Comparison of ENCODE assay signal across 23 cellular contexts in genomic region chr6:103715269-103715668, GRCh38.
"Had no signal": no experiment of that assay in that cellular context is flagged by ENCODE, and none has a peak within 500 bp of the region (broad histone marks: within the 10 kb centered on the region; RNA-seq: fewer than 3 reads in every experiment).

No MANE protein-coding gene starts in this region.

- H3K4me3 ChIP-seq: PC-9, Peyer's patch, SJCRH30 had no signal

- H3K4me2 ChIP-seq: PC-9 had no signal

- DNase-seq: IMR-90, Kasumi-1, KG1, MV-4-11, NCI-H1048, NCI-H1105, NCI-H1417, NCI-H1436 treated with DMSO at 0.1 percent for 48 hours, NCI-H1694 treated with DMSO at 0.1 percent for 48 hours, NCI-H1930, NCI-H2081, NCI-H2107, NCI-H2227 treated with DMSO at 0.1 percent for 48 hours, NCI-H524, NCI-H526 treated with DMSO at 0.1 percent for 48 hours, NCI-H748 treated with DMSO at 0.1 percent for 48 hours, OCI-M1, PC-9, Peyer's patch, SHP77 treated with DMSO at 0.1 percent for 48 hours, SJCRH30 had no signal

- H3K9me3 ChIP-seq: Peyer's patch, SJCRH30 had no signal

- H3K4me1 ChIP-seq: Peyer's patch, SJCRH30 had no signal

- H3K27ac ChIP-seq: PC-9, Peyer's patch, SJCRH30 had no signal

- H3K36me3 ChIP-seq: Peyer's patch, SJCRH30 had no signal

- ATAC-seq: HepG2, Right ventricle myocardium inferior had no signal

- H3K27me3 ChIP-seq: Peyer's patch, SJCRH30 had no signal

- H2AFZ ChIP-seq: PC-9 had no signal
